ENCODE assay signal across 19 cellular contexts in genomic region chr1:2352341-2353214, GRCh38. TPM values are rescaled to one million over a fixed set of nuclear protein-coding genes. Genes with fewer than 3 reads are reported as not detected.
DNase-seq lines count a peak whose midpoint lies in the region; ATAC-seq and TF ChIP-seq lines count a peak whose summit lies in the region.
"Had no signal": no experiment of that assay in that cellular context is flagged by ENCODE, and none has a peak within 500 bp of the region (broad histone marks: within the 10 kb centered on the region; RNA-seq: fewer than 3 reads in every experiment).

No MANE protein-coding gene starts in this region.

- H3K4ac ChIP-seq in H9 (ENCODE audit: low read depth, low read length) = no peak overlapping the region

- H3K9me3 Mint-ChIP-seq in mesothelial cell of epicardium (no peaks in the 10 kb centered on the region), H9 (no peaks in the 10 kb centered on the region)
- H3K9me3 Mint-ChIP-seq: activated CD4-positive, alpha-beta memory T cell treated with anti-CD3 and anti-CD28 coated beads, Interleukin-2, amount 10 ng/mL, durations not matched to agents 7 days and 5 days; activated naive CD4-positive, alpha-beta T cell treated with anti-CD3 and anti-CD28 coated beads, Interleukin-2, amount 50 U/mL, for 24 hours; stimulated activated naive CD8-positive, alpha-beta T cell treated with anti-CD3 and anti-CD28 coated beads, Interleukin-15, amount 100 ng/mL, for 72 hours; T-helper 1 cell treated with Interleukin-12 subunit alpha and Interleukin-12 subunit beta and Interleukin-4 antibody, amounts not matched to agents 30 μg/mL and 1 μg/mL, for 36 hours had no signal

- H3K9ac ChIP-seq in H9 (ENCODE audit: extremely low read depth, insufficient read length, low read length) = no peak overlapping the region

- no peak for TF ChIP-seq EP300 in gastroesophageal sphincter (IDR thresholded peaks at IDR 0.05)
- TF ChIP-seq EP300 in stomach (IDR thresholded peaks at IDR 0.05) = no peak

- no peaks in the 10 kb centered on the region for H3K79me2 ChIP-seq in H9 (ENCODE audit: insufficient read depth, low read length)

- no peak overlapping the region for H4K8ac ChIP-seq in H9 (replicated peaks; ENCODE audit: insufficient read length, low read depth, low read length)

- H3K79me1 ChIP-seq in H9 (ENCODE audit: insufficient read depth, low read depth, low read length, poor library complexity, severe bottlenecking) = no peaks in the 10 kb centered on the region

- TF ChIP-seq CTCF in gastroesophageal sphincter (IDR thresholded peaks at IDR 0.05) (no peak), mesothelial cell of epicardium (IDR thresholded peaks at IDR 0.05; ENCODE audit: unreplicated experiment) (no peak), stomach (IDR thresholded peaks at IDR 0.05) (no peak), H9 (conservative IDR thresholded peaks at IDR 0.05) (no peak)

- no peak overlapping the region for H4K5ac ChIP-seq in H9 (ENCODE audit: insufficient read length, low read depth, low read length)

- H2BK12ac ChIP-seq in H9 (ENCODE audit: insufficient read length, low read depth, low read length) = no peak overlapping the region

- H3K56ac ChIP-seq in H9 (ENCODE audit: insufficient read length, low read depth, low read length) = no peak overlapping the region

- no peaks in the 10 kb centered on the region for H3K9me3 ChIP-seq in gastroesophageal sphincter
- no peaks in the 10 kb centered on the region for H3K9me3 ChIP-seq in stomach
- H3K9me3 ChIP-seq in H9 (ENCODE audit: control insufficient read depth, low read depth, low read length) = no peaks in the 10 kb centered on the region
- H3K9me3 ChIP-seq: Caco-2 had no signal

- H3K36me3 Mint-ChIP-seq in mesothelial cell of epicardium (no peaks in the 10 kb centered on the region), H9 (ENCODE audit: insufficient read depth in 1 of 3, low read depth in 3 of 3) (no peaks in the 10 kb centered on the region)
- H3K36me3 Mint-ChIP-seq: activated naive CD4-positive, alpha-beta T cell treated with anti-CD3 and anti-CD28 coated beads, Interleukin-2, amount 50 U/mL, for 24 hours had no signal

- TF ChIP-seq POLR2A in gastroesophageal sphincter (IDR thresholded peaks at IDR 0.05) = no peak
- no peak for TF ChIP-seq POLR2A in stomach (IDR thresholded peaks at IDR 0.05)

- H3K27ac Mint-ChIP-seq in mesothelial cell of epicardium (peak overlapping the region; percentile 21), H9 (no peak overlapping the region)
- H3K27ac Mint-ChIP-seq: activated CD4-positive, alpha-beta memory T cell treated with anti-CD3 and anti-CD28 coated beads, Interleukin-2, amount 10 ng/mL, durations not matched to agents 7 days and 5 days; activated naive CD4-positive, alpha-beta T cell treated with anti-CD3 and anti-CD28 coated beads, Interleukin-2, amount 50 U/mL, for 24 hours; T-helper 1 cell treated with Interleukin-12 subunit alpha and Interleukin-12 subunit beta and Interleukin-4 antibody, amounts not matched to agents 30 μg/mL and 1 μg/mL, for 36 hours had no signal

- H3K4me1 Mint-ChIP-seq in mesothelial cell of epicardium = peaks cover 27% of the 10 kb centered on the region
- H3K4me1 Mint-ChIP-seq in H9 = peaks cover 0 to 9% of the 10 kb centered on the region in 2 experiments; a peak in 1 of 4 replicates
- H3K4me1 Mint-ChIP-seq: activated CD4-positive, alpha-beta memory T cell treated with anti-CD3 and anti-CD28 coated beads, Interleukin-2, amount 10 ng/mL, durations not matched to agents 7 days and 5 days; activated naive CD4-positive, alpha-beta T cell treated with anti-CD3 and anti-CD28 coated beads, Interleukin-2, amount 50 U/mL, for 24 hours; stimulated activated naive CD8-positive, alpha-beta T cell treated with anti-CD3 and anti-CD28 coated beads, Interleukin-15, amount 100 ng/mL, for 72 hours had no signal

- no peak overlapping the region for H2BK120ac ChIP-seq in H9 (ENCODE audit: low read depth, low read length, poor library complexity, severe bottlenecking)

- ATAC-seq in gastroesophageal sphincter (no peak), GM21423 (IDR thresholded peaks at IDR 0.05; ENCODE audit: unreplicated experiment) (no peak), HG02884 (IDR thresholded peaks at IDR 0.05; ENCODE audit: unreplicated experiment) (no peak)
- ATAC-seq: stimulated activated naive CD8-positive, alpha-beta T cell treated with anti-CD3 and anti-CD28 coated beads, Interleukin-15, amount 100 ng/mL, for 72 hours had no signal

- H2BK5ac ChIP-seq in H9 (ENCODE audit: insufficient read length, low read length) = no peak overlapping the region

- H3K4me3 ChIP-seq in gastroesophageal sphincter (no peak overlapping the region), stomach (no peak overlapping the region)

- H3K23me2 ChIP-seq in H9 (ENCODE audit: insufficient read length, low read depth, low read length, poor library complexity, severe bottlenecking) = no peaks in the 10 kb centered on the region

- H3K23ac ChIP-seq in H9 (ENCODE audit: insufficient read length, low read depth, low read length) = no peak overlapping the region

- no peak overlapping the region for H3T11ph ChIP-seq in H9 (ENCODE audit: low read length)

- no peak overlapping the region; the same call in 1 of the 2 replicates for H3K14ac ChIP-seq in H9 (ENCODE audit: insufficient read depth, low read length)

- no peaks in the 10 kb centered on the region for H4K20me1 ChIP-seq in H9 (ENCODE audit: control insufficient read depth, insufficient read depth, insufficient read length)

- intact Hi-C loops in stomach (cut with DNase I; ENCODE audit: low total_unique reads) = no loop called here

- H3K27me3 Mint-ChIP-seq in mesothelial cell of epicardium (ENCODE audit: low read depth) (no peaks in the 10 kb centered on the region), H9 (ENCODE audit: low read depth) (no peaks in the 10 kb centered on the region)
- H3K27me3 Mint-ChIP-seq: activated CD4-positive, alpha-beta memory T cell treated with anti-CD3 and anti-CD28 coated beads, Interleukin-2, amount 10 ng/mL, durations not matched to agents 7 days and 5 days; activated naive CD4-positive, alpha-beta T cell treated with anti-CD3 and anti-CD28 coated beads, Interleukin-2, amount 50 U/mL, for 24 hours; stimulated activated naive CD8-positive, alpha-beta T cell treated with anti-CD3 and anti-CD28 coated beads, Interleukin-15, amount 100 ng/mL, for 72 hours had no signal

- no peak overlapping the region for H2BK15ac ChIP-seq in H9 (ENCODE audit: low read depth, low read length)

- H3K27me3 ChIP-seq in gastroesophageal sphincter (no peaks in the 10 kb centered on the region), stomach (no peaks in the 10 kb centered on the region), H9 (ENCODE audit: insufficient read depth, low read length) (no peaks in the 10 kb centered on the region)

- no peak overlapping the region for H2BK20ac ChIP-seq in H9 (ENCODE audit: low read depth, low read length, poor library complexity, severe bottlenecking)

- no peak overlapping the region for H3K4me2 ChIP-seq in H9 (ENCODE audit: insufficient read depth, insufficient read length, low read length)

- no peak overlapping the region for H2AFZ ChIP-seq in H9 (ENCODE audit: low read length)

- H4K91ac ChIP-seq in H9 (ENCODE audit: insufficient read length, low read depth, low read length) = no peak overlapping the region

- peak; percentile 35 for DNase-seq in RPMI8226
- DNase-seq in mesothelial cell of epicardium (ENCODE audit: low spot score in 2 of 2, unreplicated experiment in 2 of 2) = peak in 1 of 2 experiments; percentile 18
- DNase-seq in stomach = peak; percentile 57
- no peak for DNase-seq in NCI-H524 (lab: John Stamatoyannopoulos, UW)
- no peak for DNase-seq in H9
- DNase-seq: activated CD4-positive, alpha-beta memory T cell treated with anti-CD3 and anti-CD28 coated beads, Interleukin-2, amount 10 ng/mL, durations not matched to agents 7 days and 5 days; activated T-cell treated with anti-CD3 and anti-CD28 coated beads, Interleukin-2, amount 50 U/mL, for 48 hours; Caco-2; HCEC 1CT; NCI-H1092 treated with DMSO at 0.1 percent for 48 hours; NCI-H2107; NCI-H524 treated with DMSO at 0.1 percent for 48 hours; stimulated activated naive CD8-positive, alpha-beta T cell treated with anti-CD3 and anti-CD28 coated beads, Interleukin-15, amount 100 ng/mL, for 72 hours; WERI-Rb-1 had no signal

- peak overlapping the region in 3 of 4 donors; percentile 43 to 66 (median 57) for H3K27ac ChIP-seq in gastroesophageal sphincter
- H3K27ac ChIP-seq in stomach = peak overlapping the region in 4 of 5 donors; percentile 21 to 74 (median 46)
- H3K27ac ChIP-seq in H9 (ENCODE audit: insufficient read length, low read depth, low read length) = no peak overlapping the region
- H3K27ac ChIP-seq: WERI-Rb-1 had no signal

- H3K4me1 ChIP-seq in gastroesophageal sphincter = peaks cover 0 to 23% (median 12%) of the 10 kb centered on the region in 3 donors
- peaks cover 10 to 28% (median 14%) of the 10 kb centered on the region in 4 donors for H3K4me1 ChIP-seq in stomach
- H3K4me1 ChIP-seq in H9 (ENCODE audit: insufficient read depth, low read length) = no peaks in the 10 kb centered on the region
- H3K4me1 ChIP-seq: Caco-2 had no signal

- no peak overlapping the region for H3K4me3 Mint-ChIP-seq in mesothelial cell of epicardium
- no peak overlapping the region for H3K4me3 Mint-ChIP-seq in H9
- H3K4me3 Mint-ChIP-seq: activated CD4-positive, alpha-beta memory T cell treated with anti-CD3 and anti-CD28 coated beads, Interleukin-2, amount 10 ng/mL, durations not matched to agents 7 days and 5 days; activated naive CD4-positive, alpha-beta T cell treated with anti-CD3 and anti-CD28 coated beads, Interleukin-2, amount 50 U/mL, for 24 hours; stimulated activated naive CD8-positive, alpha-beta T cell treated with anti-CD3 and anti-CD28 coated beads, Interleukin-15, amount 100 ng/mL, for 72 hours; T-helper 1 cell treated with Interleukin-12 subunit alpha and Interleukin-12 subunit beta and Interleukin-4 antibody, amounts not matched to agents 30 μg/mL and 1 μg/mL, for 36 hours had no signal

- H3K18ac ChIP-seq in H9 (ENCODE audit: insufficient read length, low read depth, low read length) = no peak overlapping the region

- H3K36me3 ChIP-seq in gastroesophageal sphincter (no peaks in the 10 kb centered on the region), stomach (peaks cover 0 to 6% (median 0%) of the 10 kb centered on the region in 4 donors)
- H3K36me3 ChIP-seq: WERI-Rb-1 had no signal

- 65 to 100% methylated on average over 1 to 2 of the region's 24 CpGs for WGBS in gastroesophageal sphincter (ENCODE audit: low coverage in 1 of 2), 2 donors
- 42 to 76% (median 55%) methylated on average over 19 to 24 of the region's 24 CpGs for WGBS in stomach, 5 donors
- no CpG with 5 or more reads among the region's 24 CpGs for WGBS in H9 (ENCODE audit: extremely low coverage, insufficient read length, low lambda C conversion rate)

- H2AK5ac ChIP-seq in H9 (ENCODE audit: insufficient read length, low read length) = no peak overlapping the region

RNA-seq across cellular contexts. Expression of gene MORN1, which starts 38.8 kb away (rescaled TPM):
- total RNA-seq in gastroesophageal sphincter (10 to 100 TPM in 1 of 4 donors, 1 to 10 TPM in 3; 5.0 to 14.6 (median 9.2) TPM), mesothelial cell of epicardium (21.6 to 25.0 TPM (median 24.3 TPM) in 3 replicates), stomach (10 to 100 TPM in 3 of 5 donors, 1 to 10 TPM in 2; 3.1 to 18.1 (median 15.8) TPM), H9 (2021) (12.7 and 14.3 TPM in 2 replicates)
- 1 to 10 TPM; 2.6 to 5.7 (median 3.7) TPM for polyA plus RNA-seq in stomach

RNA-seq across cellular contexts. Expression of gene RER1, which starts 39.1 kb away (rescaled TPM):
- total RNA-seq in gastroesophageal sphincter = 10 to 100 TPM; 54.4 to 78.6 (median 69.8) TPM
- total RNA-seq in mesothelial cell of epicardium = 94.5 to 103 TPM (median 95.1 TPM) in 3 replicates
- 10 to 100 TPM; 58.2 to 73.6 (median 69.6) TPM for total RNA-seq in stomach
- 10 to 100 TPM; 38.2 to 63.8 (median 53.3) TPM for polyA plus RNA-seq in stomach
- 110 and 118 TPM in 2 replicates for total RNA-seq in H9 (2021)

RNA-seq across cellular contexts. Expression of gene PEX10, which starts 59.8 kb away (rescaled TPM):
- total RNA-seq in gastroesophageal sphincter (10 to 100 TPM; 18.2 to 30.0 (median 21.6) TPM), mesothelial cell of epicardium (25.8 to 26.6 TPM (median 25.9 TPM) in 3 replicates), stomach (10 to 100 TPM in 3 of 5 donors, 1 to 10 TPM in 1, under 1 TPM in 1; 0.87 to 27.2 (median 17.6) TPM), H9 (2021) (33.6 and 34.4 TPM in 2 replicates)
- 10 to 100 TPM; 14.8 to 16.5 (median 15.0) TPM for polyA plus RNA-seq in stomach

Comparison
In these comparisons a context has a peak if more than half of its experiments do, and no peak if none do; other contexts are left out.
1. DNase-seq: peak in RPMI8226 (single experiment) and stomach (single experiment); none in NCI-H524 (0 of 2) and H9 (single experiment).